Comparison of ENCODE assay signal across 9 cellular contexts in the genomic region with DNA sequence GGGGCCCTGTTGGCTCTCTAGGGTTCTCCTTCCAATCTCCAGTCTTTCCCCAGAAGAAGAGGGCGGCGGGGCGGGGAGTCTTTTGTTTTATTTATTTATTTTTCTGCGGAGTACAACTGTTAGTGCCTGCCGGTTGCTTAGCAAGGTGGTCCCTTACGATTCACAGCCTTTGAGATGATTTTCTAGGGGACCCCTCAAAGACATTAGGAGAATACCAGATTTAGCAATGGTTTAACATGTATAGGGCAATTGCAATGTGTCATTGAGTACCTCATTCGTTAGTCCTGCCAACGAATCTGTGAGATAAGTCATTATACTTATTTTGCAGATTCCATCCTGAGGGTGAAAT. TPM values are rescaled to one million over a fixed set of nuclear protein-coding genes. Genes with fewer than 3 reads are reported as not detected.
A peak's percentile ranks its signal among the peaks of the same experiment; 100 is the strongest.
DNase-seq lines count a peak whose midpoint lies in the region; ATAC-seq and TF ChIP-seq lines count a peak whose summit lies in the region.
"Had no signal": no experiment of that assay in that cellular context is flagged by ENCODE, and none has a peak within 500 bp of the region (broad histone marks: within the 10 kb centered on the region; RNA-seq: fewer than 3 reads in every experiment).

No MANE protein-coding gene starts in this region.

- H3K36me3 ChIP-seq in liver (ENCODE audit: control insufficient read depth in 4 of 4, insufficient read depth in 3 of 4, low read depth in 1 of 4, low read length in 3 of 4) (peaks cover 4 to 22% (median 14%) of the 10 kb centered on the region in 4 donors), tibial artery (peaks cover 8 to 25% (median 24%) of the 10 kb centered on the region in 3 donors)

- H3K27ac Mint-ChIP-seq in activated T-cell treated with anti-CD3 and anti-CD28 coated beads, Interleukin-2, amount 50 U/mL, for 72 hours, result peak overlapping the region; percentile 96
- peak overlapping the region; percentile 88 for H3K27ac Mint-ChIP-seq in activated naive CD8-positive, alpha-beta T cell

- H3K4me3 ChIP-seq in liver (ENCODE audit: low read depth in 1 of 3, low read length in 3 of 3) (peak overlapping the region; percentile 78 to 98 (median 87)), tibial artery (peak overlapping the region; percentile 83 to 94)

- H3K9ac ChIP-seq in liver (ENCODE audit: low read depth in 1 of 2, low read length in 2 of 2), result peak overlapping the region in 1 of 2 donors; percentile 98

- H3K4me1 ChIP-seq in liver (ENCODE audit: control insufficient read depth in 4 of 4, insufficient read depth in 4 of 4, low read length in 3 of 4) (peaks cover 0 to 6% (median 0%) of the 10 kb centered on the region in 4 donors), tibial artery (peaks cover 0 to 16% (median 8%) of the 10 kb centered on the region in 4 donors)

- peaks cover 34% of the 10 kb centered on the region for H3K4me1 Mint-ChIP-seq in activated T-cell treated with anti-CD3 and anti-CD28 coated beads, Interleukin-2, amount 50 U/mL, for 72 hours (ENCODE audit: low read depth)
- H3K4me1 Mint-ChIP-seq in activated naive CD8-positive, alpha-beta T cell (ENCODE audit: low read depth), result peaks cover 23% of the 10 kb centered on the region

- H3K27ac ChIP-seq in liver (ENCODE audit: low read depth in 1 of 2, low read length in 2 of 2) (peak overlapping the region; percentile 74 to 90), tibial artery (peak overlapping the region; percentile 85)

- no peak for DNase-seq in activated T-cell treated with anti-CD3 and anti-CD28 coated beads, Interleukin-2, amount 50 U/mL, for 72 hours
- DNase-seq in activated T-cell treated with anti-CD3 and anti-CD28 coated beads, Interleukin-2, amount 50 U/mL, for 48 hours, result no peak
- DNase-seq in tibial artery (no peak), NCI-H526 treated with DMSO at 0.1 percent for 48 hours (lab: John Stamatoyannopoulos, UW) (no peak)
- no peak for DNase-seq in activated CD4-positive, alpha-beta T cell treated with anti-CD3 and anti-CD28 coated beads, Interleukin-2, amount 50 U/mL, for 4 hours

- H3K27me3 Mint-ChIP-seq in activated T-cell treated with anti-CD3 and anti-CD28 coated beads, Interleukin-2, amount 50 U/mL, for 72 hours (ENCODE audit: low read depth), result no peaks in the 10 kb centered on the region
- H3K27me3 Mint-ChIP-seq in activated naive CD8-positive, alpha-beta T cell, result no peaks in the 10 kb centered on the region

- no peak for TF ChIP-seq RAD21 in liver (IDR thresholded peaks at IDR 0.05)

- TF ChIP-seq CTCF in liver (IDR thresholded peaks at IDR 0.05; ENCODE audit: low read depth, low read length, missing input control) (no peak), tibial artery (IDR thresholded peaks at IDR 0.05) (no peak)

- H3K36me3 Mint-ChIP-seq in activated T-cell treated with anti-CD3 and anti-CD28 coated beads, Interleukin-2, amount 50 U/mL, for 72 hours (ENCODE audit: insufficient read depth in 2 of 2), result peaks cover 5 to 12% of the 10 kb centered on the region in 2 donors
- peaks cover 9% of the 10 kb centered on the region for H3K36me3 Mint-ChIP-seq in activated naive CD8-positive, alpha-beta T cell

- H3K27me3 ChIP-seq in liver (ENCODE audit: control insufficient read depth in 4 of 4, insufficient read depth in 4 of 4, low read length in 3 of 4) (no peaks in the 10 kb centered on the region), tibial artery (no peaks in the 10 kb centered on the region)

- H3K4me3 Mint-ChIP-seq in activated T-cell treated with anti-CD3 and anti-CD28 coated beads, Interleukin-2, amount 50 U/mL, for 72 hours, result peak overlapping the region; percentile 94 to 95
- H3K4me3 Mint-ChIP-seq in activated naive CD8-positive, alpha-beta T cell, result peak overlapping the region; percentile 94

- WGBS in liver, result 15% methylated on average over 8 of the region's 8 CpGs

- ATAC-seq in activated T-cell treated with anti-CD3 and anti-CD28 coated beads, Interleukin-2, amount 50 U/mL, for 72 hours (replicated peaks in 1 of 2), result no peak
- no peak for ATAC-seq in GM18519 (IDR thresholded peaks at IDR 0.05; ENCODE audit: low FRiP score, unreplicated experiment)

- intact Hi-C loops in tibial artery (cut with DNase I; ENCODE audit: low total_unique reads), result no loop called here

- H3K9me3 Mint-ChIP-seq in activated T-cell treated with anti-CD3 and anti-CD28 coated beads, Interleukin-2, amount 50 U/mL, for 72 hours, result peaks cover 0 to 3% of the 10 kb centered on the region in 2 donors
- no peaks in the 10 kb centered on the region for H3K9me3 Mint-ChIP-seq in activated naive CD8-positive, alpha-beta T cell (ENCODE audit: low read depth)

- H3K9me3 ChIP-seq in liver (ENCODE audit: control insufficient read depth in 4 of 4, low read length in 3 of 4) (no peaks in the 10 kb centered on the region), tibial artery (no peaks in the 10 kb centered on the region)

TF ChIP-seq in liver, 16 proteins besides CTCF, POLR2A, EP300 and RAD21:
- peak; percentile 5 for TF ChIP-seq TAF1 (conservative IDR thresholded peaks at IDR 0.05)
- no peak for TF ChIP-seq JUND (IDR thresholded peaks at IDR 0.05)
- no peak for TF ChIP-seq YY1 (IDR thresholded peaks at IDR 0.05)
- no peak for TF ChIP-seq HNF4G (IDR thresholded peaks at IDR 0.05)
- peak; percentile 14 to 70 for TF ChIP-seq GABPA (IDR thresholded peaks at IDR 0.05 in 1 of 2, conservative IDR thresholded peaks at IDR 0.05 in 1 of 2)
- TF ChIP-seq, protein P1, sequence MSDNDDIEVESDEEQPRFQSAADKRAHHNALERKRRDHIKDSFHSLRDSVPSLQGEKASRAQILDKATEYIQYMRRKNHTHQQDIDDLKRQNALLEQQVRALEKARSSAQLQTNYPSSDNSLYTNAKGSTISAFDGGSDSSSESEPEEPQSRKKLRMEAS (IDR thresholded peaks at IDR 0.05), result no peak
- no peak for TF ChIP-seq HNF4A (conservative IDR thresholded peaks at IDR 0.05)
- TF ChIP-seq, protein P2, sequence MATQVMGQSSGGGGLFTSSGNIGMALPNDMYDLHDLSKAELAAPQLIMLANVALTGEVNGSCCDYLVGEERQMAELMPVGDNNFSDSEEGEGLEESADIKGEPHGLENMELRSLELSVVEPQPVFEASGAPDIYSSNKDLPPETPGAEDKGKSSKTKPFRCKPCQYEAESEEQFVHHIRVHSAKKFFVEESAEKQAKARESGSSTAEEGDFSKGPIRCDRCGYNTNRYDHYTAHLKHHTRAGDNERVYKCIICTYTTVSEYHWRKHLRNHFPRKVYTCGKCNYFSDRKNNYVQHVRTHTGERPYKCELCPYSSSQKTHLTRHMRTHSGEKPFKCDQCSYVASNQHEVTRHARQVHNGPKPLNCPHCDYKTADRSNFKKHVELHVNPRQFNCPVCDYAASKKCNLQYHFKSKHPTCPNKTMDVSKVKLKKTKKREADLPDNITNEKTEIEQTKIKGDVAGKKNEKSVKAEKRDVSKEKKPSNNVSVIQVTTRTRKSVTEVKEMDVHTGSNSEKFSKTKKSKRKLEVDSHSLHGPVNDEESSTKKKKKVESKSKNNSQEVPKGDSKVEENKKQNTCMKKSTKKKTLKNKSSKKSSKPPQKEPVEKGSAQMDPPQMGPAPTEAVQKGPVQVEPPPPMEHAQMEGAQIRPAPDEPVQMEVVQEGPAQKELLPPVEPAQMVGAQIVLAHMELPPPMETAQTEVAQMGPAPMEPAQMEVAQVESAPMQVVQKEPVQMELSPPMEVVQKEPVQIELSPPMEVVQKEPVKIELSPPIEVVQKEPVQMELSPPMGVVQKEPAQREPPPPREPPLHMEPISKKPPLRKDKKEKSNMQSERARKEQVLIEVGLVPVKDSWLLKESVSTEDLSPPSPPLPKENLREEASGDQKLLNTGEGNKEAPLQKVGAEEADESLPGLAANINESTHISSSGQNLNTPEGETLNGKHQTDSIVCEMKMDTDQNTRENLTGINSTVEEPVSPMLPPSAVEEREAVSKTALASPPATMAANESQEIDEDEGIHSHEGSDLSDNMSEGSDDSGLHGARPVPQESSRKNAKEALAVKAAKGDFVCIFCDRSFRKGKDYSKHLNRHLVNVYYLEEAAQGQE (IDR thresholded peaks at IDR 0.05), result no peak
- TF ChIP-seq FOXA2 (IDR thresholded peaks at IDR 0.05), result no peak

RNA-seq across cellular contexts. Expression of a gene that starts 0.3 kb away (rescaled TPM):
- 10 to 100 TPM; 53.8 to 58.0 TPM for total RNA-seq in activated T-cell treated with anti-CD3 and anti-CD28 coated beads, Interleukin-2, amount 50 U/mL, for 72 hours
- total RNA-seq in liver, result 10 to 100 TPM; 24.9 to 33.5 TPM
- 10 to 100 TPM; 45.7 to 54.9 TPM for polyA plus RNA-seq in liver

RNA-seq across cellular contexts. Expression of a gene that starts 34.4 kb away (rescaled TPM):
- not detected for total RNA-seq in activated T-cell treated with anti-CD3 and anti-CD28 coated beads, Interleukin-2, amount 50 U/mL, for 72 hours
- not detected for total RNA-seq in liver
- not detected for polyA plus RNA-seq in liver
- total RNA-seq: renal cortical epithelial cell had no signal

RNA-seq across cellular contexts. Expression of a gene that starts 55.4 kb away (rescaled TPM):
- total RNA-seq in activated T-cell treated with anti-CD3 and anti-CD28 coated beads, Interleukin-2, amount 50 U/mL, for 72 hours, result not detected
- total RNA-seq in liver, result 1 to 10 TPM in 1 of 2 donors, under 1 TPM in 1; 0.08 to 4.7 TPM
- under 1 TPM in 1 of 2 donors, not detected in 1; 0.17 TPM for polyA plus RNA-seq in liver

RNA-seq across cellular contexts. Expression of a gene that starts 55.7 kb away (rescaled TPM):
- 10 to 100 TPM in 1 of 2 donors, 1 to 10 TPM in 1; 6.9 to 12.9 TPM for total RNA-seq in activated T-cell treated with anti-CD3 and anti-CD28 coated beads, Interleukin-2, amount 50 U/mL, for 72 hours
- total RNA-seq in liver, result 1 to 10 TPM; 7.0 to 8.5 TPM
- 1 to 10 TPM; 3.3 to 4.7 TPM for polyA plus RNA-seq in liver
